In genomic region chr4:81919238-81919637, GRCh38 we compare ENCODE assay signal across 8 cellular contexts.
A peak's percentile ranks its signal among the peaks of the same experiment; 100 is the strongest.
DNase-seq lines count a peak whose midpoint lies in the region; ATAC-seq and TF ChIP-seq lines count a peak whose summit lies in the region.

No MANE protein-coding gene starts in this region.

- DNase-seq in ELR (ENCODE audit: low read depth) (peak; percentile 12), colonic mucosa (no peak), prostate gland (ENCODE audit: low spot score) (no peak), NCI-H1048 (lab: John Stamatoyannopoulos, UW) (no peak)
- DNase-seq in Jurkat, Clone E6-1 (ENCODE audit: low read depth, low spot score), result peak; percentile 20
- no peak for DNase-seq in stimulated activated naive CD8-positive, alpha-beta T cell treated with anti-CD3 and anti-CD28 coated beads, Interleukin-15, Interleukin-2, amounts not matched to agents 100 U/mL and 50 U/mL, for 24 hours
- DNase-seq in activated CD4-positive, CD25-positive, alpha-beta regulatory T cell treated with anti-CD3 and anti-CD28 coated beads, Interleukin-2, amount 50 U/mL, for 72 hours, result no peak

- H3K36me3 ChIP-seq in colonic mucosa (no peaks in the 10 kb centered on the region), prostate gland (no peaks in the 10 kb centered on the region)

- no peaks in the 10 kb centered on the region for H3K4me1 ChIP-seq in colonic mucosa
- H3K4me1 ChIP-seq in prostate gland (replicated peaks), result no peaks in the 10 kb centered on the region

- H3K27ac ChIP-seq in colonic mucosa, result no peak overlapping the region
- H3K27ac ChIP-seq in prostate gland, result no peak overlapping the region

- no peak overlapping the region for H3K4me3 ChIP-seq in Jurkat, Clone E6-1 (ENCODE audit: low read length)
- H3K4me3 ChIP-seq in colonic mucosa (no peak overlapping the region), prostate gland (no peak overlapping the region)

- H3K9ac ChIP-seq in colonic mucosa (ENCODE audit: low read depth in 2 of 2, low read length in 2 of 2), result no peak overlapping the region

- TF ChIP-seq CTCF in colonic mucosa (IDR thresholded peaks at IDR 0.05) (peak; percentile 22), prostate gland (IDR thresholded peaks at IDR 0.05) (peak in 1 of 4 experiments; percentile 8)

- 52% methylated on average over 4 of the region's 4 CpGs for WGBS in prostate gland

- H3K27me3 ChIP-seq in colonic mucosa, result no peaks in the 10 kb centered on the region
- no peaks in the 10 kb centered on the region for H3K27me3 ChIP-seq in prostate gland (replicated peaks; ENCODE audit: insufficient read depth)

- peak; percentile 70 for ATAC-seq in GM19463 (IDR thresholded peaks at IDR 0.05; ENCODE audit: unreplicated experiment)
- peak; percentile 49 for ATAC-seq in stimulated activated naive CD8-positive, alpha-beta T cell treated with anti-CD3 and anti-CD28 coated beads, Interleukin-15, Interleukin-2, amounts not matched to agents 100 U/mL and 50 U/mL, for 24 hours

- no peaks in the 10 kb centered on the region for H3K9me3 ChIP-seq in colonic mucosa
- H3K9me3 ChIP-seq in prostate gland, result no peaks in the 10 kb centered on the region

- TF ChIP-seq POLR2A in prostate gland (IDR thresholded peaks at IDR 0.05), result no peak

- intact Hi-C loops in colonic mucosa (cut with DNase I) (no loop called here), prostate gland (cut with DNase I) (no loop called here)

Comparison
In these comparisons a context has a peak if more than half of its experiments do, and no peak if none do; other contexts are left out.
1. DNase-seq: peak in ELR (single experiment) and Jurkat, Clone E6-1 (single experiment); none in colonic mucosa (single experiment), stimulated activated naive CD8-positive, alpha-beta T cell treated with anti-CD3 and anti-CD28 coated beads, Interleukin-15, Interleukin-2, amounts not matched to agents 100 U/mL and 50 U/mL, for 24 hours (single experiment), prostate gland (single experiment), NCI-H1048 (single experiment) and activated CD4-positive, CD25-positive, alpha-beta regulatory T cell treated with anti-CD3 and anti-CD28 coated beads, Interleukin-2, amount 50 U/mL, for 72 hours (single experiment).